Comparison of ENCODE assay signal across 10 cellular contexts in the genomic region with DNA sequence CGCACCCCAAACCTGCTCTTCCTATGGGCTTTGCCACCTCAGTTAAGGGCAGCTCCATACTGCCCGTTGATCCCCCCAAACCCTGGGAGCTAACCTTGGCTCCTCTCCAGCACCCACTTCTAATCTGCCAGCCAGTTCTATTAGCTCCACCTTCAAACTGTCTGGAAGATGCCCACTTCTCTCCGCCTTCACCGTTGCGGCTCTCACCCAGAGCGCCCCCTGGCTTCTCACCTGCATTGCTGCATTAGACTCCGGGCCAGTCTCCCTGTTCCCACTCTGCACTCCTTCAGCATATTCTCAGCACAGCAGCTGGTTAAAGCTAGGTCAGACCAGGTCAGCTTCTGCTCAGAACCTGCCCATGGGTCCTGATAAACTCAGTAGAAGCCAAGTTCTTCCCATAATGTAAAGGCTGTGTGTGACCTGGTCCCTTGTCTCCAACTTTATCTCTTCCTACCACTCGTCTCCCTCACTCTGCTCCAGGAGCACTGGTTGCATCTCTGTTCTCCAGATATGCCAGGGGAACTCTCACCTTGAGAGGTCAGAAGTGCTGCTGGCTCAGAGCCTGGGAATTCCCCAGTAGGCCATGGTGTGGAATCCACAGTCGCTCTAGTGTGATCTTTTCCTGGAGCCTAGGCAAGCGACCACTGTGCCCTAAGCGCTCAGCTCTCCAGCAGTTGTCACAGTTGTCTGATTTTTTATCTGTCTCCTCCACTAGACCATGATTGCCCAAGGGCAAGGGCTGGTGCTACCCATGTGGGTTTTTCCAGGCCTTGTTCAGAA.
DNase-seq lines count a peak whose midpoint lies in the region; ATAC-seq, FAIRE-seq and TF ChIP-seq lines count a peak whose summit lies in the region.
"Had no signal": no experiment of that assay in that cellular context is flagged by ENCODE, and none has a peak within 500 bp of the region (broad histone marks: within the 10 kb centered on the region; RNA-seq: fewer than 3 reads in every experiment).

No MANE protein-coding gene starts in this region.

- no peaks in the 10 kb centered on the region for H3K4me1 Mint-ChIP-seq in stimulated activated effector memory CD8-positive, alpha-beta T cell treated with anti-CD3 and anti-CD28 coated beads, Interleukin-12 subunit alpha, Interleukin-12 subunit beta, amount 100 ng/mL, for 72 hours
- H3K4me1 Mint-ChIP-seq: B cell, naive B cell had no signal

- no peak overlapping the region for H3K4me3 Mint-ChIP-seq in stimulated activated effector memory CD8-positive, alpha-beta T cell treated with anti-CD3 and anti-CD28 coated beads, Interleukin-12 subunit alpha, Interleukin-12 subunit beta, amount 100 ng/mL, for 72 hours
- H3K4me3 Mint-ChIP-seq: B cell had no signal

- no peak overlapping the region for H3K27ac ChIP-seq in foreskin keratinocyte

- H3K4me1 ChIP-seq in foreskin keratinocyte, result no peaks in the 10 kb centered on the region

- no peak for FAIRE-seq in RCC 7860 (lab: Jason Lieb, UNC)

- DNase-seq in NOMO-1 (lab: John Stamatoyannopoulos, UW; ENCODE audit: unreplicated experiment in 2 of 2), result peak; percentile 0 to 22
- DNase-seq in NOMO-1 treated with dmso at 0.1 percent for 144 hours (lab: John Stamatoyannopoulos, UW; ENCODE audit: unreplicated experiment), result no peak
- peak; percentile 13 for DNase-seq in NOMO-1 treated with DMSO at 0.1 percent for 48 hours (lab: John Stamatoyannopoulos, UW; ENCODE audit: unreplicated experiment)
- no peak for DNase-seq in foreskin keratinocyte
- no peak for DNase-seq in stimulated activated effector memory CD8-positive, alpha-beta T cell treated with anti-CD3 and anti-CD28 coated beads, Interleukin-12 subunit alpha, Interleukin-12 subunit beta, amount 100 ng/mL, for 72 hours (ENCODE audit: low spot score in 2 of 2)
- DNase-seq in SIG-M5 (lab: John Stamatoyannopoulos, UW), result no peak
- no peak for DNase-seq in RCC 7860 (ENCODE audit: low spot score)
- DNase-seq: naive B cell had no signal

- ATAC-seq in foreskin keratinocyte, result no peak
- ATAC-seq in stimulated activated effector memory CD8-positive, alpha-beta T cell treated with anti-CD3 and anti-CD28 coated beads, Interleukin-12 subunit alpha, Interleukin-12 subunit beta, amount 100 ng/mL, for 72 hours, result peak; percentile 9
- ATAC-seq in HG03469 (IDR thresholded peaks at IDR 0.05; ENCODE audit: unreplicated experiment), result no peak

- no peaks in the 10 kb centered on the region for H3K9me3 Mint-ChIP-seq in stimulated activated effector memory CD8-positive, alpha-beta T cell treated with anti-CD3 and anti-CD28 coated beads, Interleukin-12 subunit alpha, Interleukin-12 subunit beta, amount 100 ng/mL, for 72 hours

- TF ChIP-seq CTCF in foreskin keratinocyte (conservative IDR thresholded peaks at IDR 0.05), result peak; percentile 47

- H3K27me3 ChIP-seq in foreskin keratinocyte, result no peaks in the 10 kb centered on the region

- H3K36me3 Mint-ChIP-seq in stimulated activated effector memory CD8-positive, alpha-beta T cell treated with anti-CD3 and anti-CD28 coated beads, Interleukin-12 subunit alpha, Interleukin-12 subunit beta, amount 100 ng/mL, for 72 hours, result no peaks in the 10 kb centered on the region
- H3K36me3 Mint-ChIP-seq: naive B cell had no signal

- no peak overlapping the region for H3K27ac Mint-ChIP-seq in stimulated activated effector memory CD8-positive, alpha-beta T cell treated with anti-CD3 and anti-CD28 coated beads, Interleukin-12 subunit alpha, Interleukin-12 subunit beta, amount 100 ng/mL, for 72 hours
- H3K27ac Mint-ChIP-seq: B cell had no signal

Comparison
In these comparisons a context has a peak if more than half of its experiments do, and no peak if none do; other contexts are left out.
1. DNase-seq: peak in NOMO-1 (2 of 2) and NOMO-1 treated with DMSO at 0.1 percent for 48 hours (single experiment); none in NOMO-1 treated with dmso at 0.1 percent for 144 hours (single experiment), foreskin keratinocyte (0 of 2), stimulated activated effector memory CD8-positive, alpha-beta T cell treated with anti-CD3 and anti-CD28 coated beads, Interleukin-12 subunit alpha, Interleukin-12 subunit beta, amount 100 ng/mL, for 72 hours (0 of 2), SIG-M5 (single experiment) and RCC 7860 (single experiment).